In genomic region chr1:175267716-175268416, GRCh38 we compare ENCODE assay signal across 18 cellular contexts.
DNase-seq lines count a peak whose midpoint lies in the region; ATAC-seq and TF ChIP-seq lines count a peak whose summit lies in the region.
"Had no signal": no experiment of that assay in that cellular context is flagged by ENCODE, and none has a peak within 500 bp of the region (broad histone marks: within the 10 kb centered on the region; RNA-seq: fewer than 3 reads in every experiment).

No MANE protein-coding gene starts in this region.

- peaks cover 58% of the 10 kb centered on the region for H3K9me3 Mint-ChIP-seq in Caco-2 (ENCODE audit: unreplicated experiment)

- DNase-seq in Caco-2 = peak in 1 of 2 experiments; percentile 33
- peak; percentile 26 for DNase-seq in kidney tubule cell (ENCODE audit: low spot score)
- peak; percentile 61 for DNase-seq in sciatic nerve (ENCODE audit: low spot score)
- DNase-seq in NCI-H2171 (lab: John Stamatoyannopoulos, UW) = no peak
- no peak for DNase-seq in stimulated activated CD4-positive, alpha-beta T cell treated with anti-CD3 and anti-CD28 coated beads, Interleukin-15, amount 100 ng/mL, for 24 hours
- no peak for DNase-seq in Kasumi-1 (lab: John Stamatoyannopoulos, UW)
- DNase-seq in AG20443 (ENCODE audit: low spot score) = no peak
- DNase-seq: activated CD4-positive, alpha-beta T cell treated with anti-CD3 and anti-CD28 coated beads for 4 hours; activated naive CD8-positive, alpha-beta T cell treated with anti-CD3 and anti-CD28 coated beads, Interleukin-2, amount 50 U/mL, for 24 hours; activated T-cell treated with anti-CD3 and anti-CD28 coated beads, Interleukin-2, amount 50 U/mL, for 4 hours; Calu3; HCEC 1CT; naive thymus-derived CD8-positive, alpha-beta T cell; NCI-H1436 treated with DMSO at 0.1 percent for 48 hours; NCI-H510A treated with DMSO at 0.1 percent for 48 hours had no signal

- no TSS peak for BruUV-seq in Caco-2 (replicated peaks; lab: Mats Ljungman, UMichigan)

- H3K27me3 Mint-ChIP-seq in Caco-2 (ENCODE audit: insufficient read depth, unreplicated experiment) = no peaks in the 10 kb centered on the region

- H3K36me3 ChIP-seq in Caco-2 (ENCODE audit: control insufficient read depth, insufficient read depth, low read length) = no peaks in the 10 kb centered on the region

- peaks cover 46% of the 10 kb centered on the region for H3K4me1 Mint-ChIP-seq in Caco-2 (ENCODE audit: low read depth, unreplicated experiment)
- H3K4me1 Mint-ChIP-seq: naive thymus-derived CD8-positive, alpha-beta T cell had no signal

- POLR2A ChIA-PET in Caco-2 (lab: Charles Lee) = no interaction called here

- intact Hi-C loops in Caco-2 (cut with micrococcal nuclease; ENCODE audit: unreplicated experiment) (loop anchor here (2.0 kb wide), 1 partner anchor 113 kb away; no protein-coding TSS in a partner anchor), sciatic nerve (cut with DNase I) (no loop called here)

- peak; percentile 25 for ATAC-seq in esophagus mucosa
- peak; percentile 96 for ATAC-seq in sciatic nerve
- ATAC-seq: naive thymus-derived CD8-positive, alpha-beta T cell had no signal

- peaks cover 13% of the 10 kb centered on the region for H3K36me3 Mint-ChIP-seq in Caco-2 (ENCODE audit: insufficient read depth, unreplicated experiment)

- peak overlapping the region; percentile 96 for H3K27ac Mint-ChIP-seq in Caco-2 (ENCODE audit: unreplicated experiment)
- H3K27ac Mint-ChIP-seq: activated naive CD8-positive, alpha-beta T cell treated with anti-CD3 and anti-CD28 coated beads, Interleukin-2, amount 50 U/mL, for 24 hours; naive thymus-derived CD8-positive, alpha-beta T cell; T-helper 1 cell treated with Interleukin-12 subunit alpha and Interleukin-12 subunit beta and Interleukin-4 antibody, amounts not matched to agents 30 μg/mL and 1 μg/mL, for 36 hours had no signal

- H3K4me3 ChIP-seq in Caco-2 (ENCODE audit: low read depth, low read length) = no peak overlapping the region
- H3K4me3 ChIP-seq: skin epidermis had no signal

- CTCF ChIA-PET in Caco-2 (lab: Charles Lee) = no interaction called here

- TF ChIP-seq CTCF in Caco-2 (IDR thresholded peaks at IDR 0.05; ENCODE audit: insufficient read depth in 1 of 2, low read depth in 1 of 2, low read length in 1 of 2, severe bottlenecking in 1 of 2, unreplicated experiment in 1 of 2) = no peak

- peaks cover 63% of the 10 kb centered on the region for H3K4me1 ChIP-seq in Caco-2

- H3K9me3 ChIP-seq in Caco-2 = peaks cover 68% of the 10 kb centered on the region

- no peaks in the 10 kb centered on the region for H3K27me3 ChIP-seq in Caco-2 (replicated peaks; ENCODE audit: control insufficient read depth, insufficient read depth, low read length)

- H3K4me3 Mint-ChIP-seq in Caco-2 (ENCODE audit: unreplicated experiment) = peak overlapping the region; percentile 8
- H3K4me3 Mint-ChIP-seq: activated naive CD8-positive, alpha-beta T cell treated with anti-CD3 and anti-CD28 coated beads, Interleukin-2, amount 50 U/mL, for 24 hours; activated T-cell treated with anti-CD3 and anti-CD28 coated beads, Interleukin-2, amount 50 U/mL, for 4 hours; naive thymus-derived CD8-positive, alpha-beta T cell; T-helper 1 cell treated with Interleukin-12 subunit alpha and Interleukin-12 subunit beta and Interleukin-4 antibody, amounts not matched to agents 30 μg/mL and 1 μg/mL, for 36 hours had no signal

Comparison
In these comparisons a context has a peak if more than half of its experiments do, and no peak if none do; other contexts are left out.
1. DNase-seq: peak in kidney tubule cell (single experiment) and sciatic nerve (single experiment); none in NCI-H2171 (single experiment), stimulated activated CD4-positive, alpha-beta T cell treated with anti-CD3 and anti-CD28 coated beads, Interleukin-15, amount 100 ng/mL, for 24 hours (single experiment), Kasumi-1 (0 of 2) and AG20443 (single experiment).